In genomic region chr13:23050126-23050525, GRCh38 we compare ENCODE assay signal across 29 cellular contexts.
"Had no signal": no experiment of that assay in that cellular context is flagged by ENCODE, and none has a peak within 500 bp of the region (broad histone marks: within the 10 kb centered on the region; RNA-seq: fewer than 3 reads in every experiment).

No MANE protein-coding gene starts in this region.

- H3K4me1 ChIP-seq: ascending aorta, body of pancreas, Peyer's patch, SJSA1 had no signal

- H3K27ac Mint-ChIP-seq: activated CD4-positive, alpha-beta memory T cell treated with anti-CD3 and anti-CD28 coated beads for 36 hours; activated CD4-positive, alpha-beta T cell treated with anti-CD3 and anti-CD28 coated beads, Interleukin-2, amount 10 ng/mL, durations not matched to agents 7 days and 5 days; activated naive CD4-positive, alpha-beta T cell treated with anti-CD3 and anti-CD28 coated beads, Interleukin-2, amount 50 U/mL, for 72 hours; activated naive CD8-positive, alpha-beta T cell treated with anti-CD3 and anti-CD28 coated beads, Interleukin-2, amount 50 U/mL, for 24 hours; T-helper 17 cell had no signal

- H3K4me3 Mint-ChIP-seq: activated CD4-positive, alpha-beta memory T cell treated with anti-CD3 and anti-CD28 coated beads for 36 hours; activated CD4-positive, alpha-beta T cell treated with anti-CD3 and anti-CD28 coated beads, Interleukin-2, amount 10 ng/mL, durations not matched to agents 7 days and 5 days; activated naive CD8-positive, alpha-beta T cell treated with anti-CD3 and anti-CD28 coated beads, Interleukin-2, amount 50 U/mL, for 24 hours; activated T-cell treated with anti-CD3 and anti-CD28 coated beads, Interleukin-2, amount 50 U/mL, for 4 hours had no signal

- H3K4me3 ChIP-seq: ascending aorta, body of pancreas, Peyer's patch, SJSA1 had no signal

- H3K27ac ChIP-seq: ascending aorta, body of pancreas, Peyer's patch, RWPE1, SJSA1 had no signal

- FAIRE-seq: bronchial epithelial cell, TTC549 had no signal

- H3K9me3 Mint-ChIP-seq: activated CD4-positive, alpha-beta memory T cell treated with anti-CD3 and anti-CD28 coated beads for 36 hours; activated CD4-positive, alpha-beta T cell treated with anti-CD3 and anti-CD28 coated beads, Interleukin-2, amount 10 ng/mL, durations not matched to agents 7 days and 5 days; activated naive CD4-positive, alpha-beta T cell treated with anti-CD3 and anti-CD28 coated beads, Interleukin-2, amount 50 U/mL, for 72 hours; activated naive CD8-positive, alpha-beta T cell treated with anti-CD3 and anti-CD28 coated beads, Interleukin-2, amount 50 U/mL, for 24 hours; activated T-cell treated with anti-CD3 and anti-CD28 coated beads, Interleukin-2, amount 50 U/mL, for 4 hours had no signal

- DNase-seq: activated CD4-positive, alpha-beta memory T cell treated with anti-CD3 and anti-CD28 coated beads for 36 hours; activated CD4-positive, alpha-beta T cell treated with anti-CD3 and anti-CD28 coated beads, Interleukin-2, amount 10 ng/mL, durations not matched to agents 7 days and 5 days; activated CD4-positive, CD25-positive, alpha-beta regulatory T cell; activated CD8-positive, alpha-beta memory T cell treated with anti-CD3 and anti-CD28 coated beads for 24 hours; activated effector memory CD4-positive, alpha-beta T cell treated with anti-CD3 and anti-CD28 coated beads, Interleukin-2, amount 50 U/mL, for 16 hours; activated naive CD4-positive, alpha-beta T cell treated with Interleukin-2 at 50 U/mL for 16 hours; activated naive CD8-positive, alpha-beta T cell treated with anti-CD3 and anti-CD28 coated beads, Interleukin-2, amount 50 U/mL, for 24 hours; activated T-cell treated with anti-CD3 and anti-CD28 coated beads, Interleukin-2, amount 50 U/mL, for 4 hours; amniotic stem cell; body of pancreas; Karpas-422; MM.1S; NCI-H1105; NCI-H1436; NCI-H1694 treated with DMSO at 0.1 percent for 48 hours; NCI-H2081; NCI-H510A treated with DMSO at 0.1 percent for 48 hours; NCI-H69; NK-92 treated with Interleukin-12 subunit alpha and Interleukin-12 subunit beta, amount 100 ng/mL, for 24 hours; Peyer's patch; SHP77; T-helper 17 cell; T-helper 9 cell had no signal

- H3K27me3 Mint-ChIP-seq: activated CD4-positive, alpha-beta T cell treated with anti-CD3 and anti-CD28 coated beads, Interleukin-2, amount 10 ng/mL, durations not matched to agents 7 days and 5 days; T-helper 17 cell had no signal

- H3K4me1 Mint-ChIP-seq: activated CD4-positive, alpha-beta T cell treated with anti-CD3 and anti-CD28 coated beads, Interleukin-2, amount 10 ng/mL, durations not matched to agents 7 days and 5 days; activated naive CD8-positive, alpha-beta T cell treated with anti-CD3 and anti-CD28 coated beads, Interleukin-2, amount 50 U/mL, for 24 hours; T-helper 17 cell had no signal

- H3K9me3 ChIP-seq: ascending aorta, body of pancreas, Peyer's patch, SJSA1 had no signal

- ATAC-seq: activated naive CD4-positive, alpha-beta T cell treated with anti-CD3 and anti-CD28 coated beads, Interleukin-2, amount 50 U/mL, for 72 hours; activated naive CD8-positive, alpha-beta T cell treated with anti-CD3 and anti-CD28 coated beads, Interleukin-2, amount 50 U/mL, for 24 hours; activated T-cell treated with anti-CD3 and anti-CD28 coated beads, Interleukin-2, amount 50 U/mL, for 4 hours; body of pancreas; T-helper 17 cell had no signal

- H3K36me3 ChIP-seq: ascending aorta, Peyer's patch, SJSA1 had no signal

- H3K27me3 ChIP-seq: ascending aorta, body of pancreas, Peyer's patch, SJSA1 had no signal

- H3K36me3 Mint-ChIP-seq: activated CD4-positive, alpha-beta memory T cell treated with anti-CD3 and anti-CD28 coated beads for 36 hours; activated naive CD4-positive, alpha-beta T cell treated with anti-CD3 and anti-CD28 coated beads, Interleukin-2, amount 50 U/mL, for 72 hours had no signal
